Comparison of ENCODE assay signal across 8 cellular contexts in genomic region chr2:190468354-190468753, GRCh38.
A peak's percentile ranks its signal among the peaks of the same experiment; 100 is the strongest.
DNase-seq lines count a peak whose midpoint lies in the region; ATAC-seq and TF ChIP-seq lines count a peak whose summit lies in the region.
"Not testable (repeated sequence)": the region's sequence is repeated elsewhere in the genome, so short reads cannot be mapped to it uniquely, and the experiment has no call there.

No MANE protein-coding gene starts in this region.

- not testable (repeated sequence) for H3K36me3 ChIP-seq in ACC112 (ENCODE audit: insufficient read depth, low read length); PC-3 (ENCODE audit: low read depth, low read length); suprapubic skin

- not testable (repeated sequence) for H3K9me2 ChIP-seq in PC-3 (replicated peaks; ENCODE audit: low read length)

- not testable (repeated sequence) for H3K9me3 ChIP-seq in PC-3 (ENCODE audit: low read length); suprapubic skin

- not testable (repeated sequence) for H3K27me3 Mint-ChIP-seq in activated naive CD8-positive, alpha-beta T cell; nephron progenitor cell (ENCODE audit: low read depth, poor library complexity)

- CTCF ChIA-PET in PC-3 (lab: Charles Lee): not testable (repeated sequence)

- not testable (repeated sequence) for H3K4me3 ChIP-seq in ACC112 (ENCODE audit: low read depth, low read length); PC-3 (ENCODE audit: low read length); suprapubic skin

- peaks cover 27% of the 10 kb centered on the region for H3K36me3 Mint-ChIP-seq in activated naive CD8-positive, alpha-beta T cell
- peaks cover 15% of the 10 kb centered on the region for H3K36me3 Mint-ChIP-seq in nephron progenitor cell (ENCODE audit: low read depth)

- not testable (repeated sequence) for H3F3A ChIP-seq in PC-3 (ENCODE audit: low read length, unreplicated experiment)

- H3K4me1 ChIP-seq in ACC112 (ENCODE audit: control insufficient read depth, insufficient read depth, low read length, unreplicated experiment): peaks cover 21% of the 10 kb centered on the region
- peaks cover 40% of the 10 kb centered on the region for H3K4me1 ChIP-seq in PC-3 (ENCODE audit: insufficient read depth, low read length)
- peaks cover 40% of the 10 kb centered on the region for H3K4me1 ChIP-seq in suprapubic skin

- not testable (repeated sequence) for BruUV-seq in PC-3 (replicated peaks; lab: Mats Ljungman, UMichigan)

- not testable (repeated sequence) for H3K9me3 Mint-ChIP-seq in activated naive CD8-positive, alpha-beta T cell (ENCODE audit: low read depth)
- peaks cover 26% of the 10 kb centered on the region for H3K9me3 Mint-ChIP-seq in nephron progenitor cell

- not testable (repeated sequence) for H3K4me3 Mint-ChIP-seq in activated naive CD8-positive, alpha-beta T cell; nephron progenitor cell

- peak overlapping the region; percentile 37; the same call in 1 of the 2 replicates for H3K4me2 ChIP-seq in PC-3 (ENCODE audit: low read length)

- H3K27ac Mint-ChIP-seq in activated naive CD8-positive, alpha-beta T cell: peak overlapping the region; percentile 54
- H3K27ac Mint-ChIP-seq in nephron progenitor cell: peak overlapping the region; percentile 55

- not testable (repeated sequence) for TF ChIP-seq POLR2A in suprapubic skin (IDR thresholded peaks at IDR 0.05)

- TF ChIP-seq CTCF in PC-3 (conservative IDR thresholded peaks at IDR 0.05; ENCODE audit: low read depth, low read length); nephron progenitor cell (IDR thresholded peaks at IDR 0.05); suprapubic skin (IDR thresholded peaks at IDR 0.05): not testable (repeated sequence)

- H3K79me2 ChIP-seq in ACC112 (ENCODE audit: control insufficient read depth, insufficient read depth, low read length, unreplicated experiment); PC-3 (ENCODE audit: low read length): not testable (repeated sequence)

- intact Hi-C loops in PC-3 (cut with micrococcal nuclease): loop anchor here (2.0 to 5.0 kb wide), 2 partner anchors 61 to 110 kb away; partner anchors contain the start of gene MFSD6

- DNase-seq in PC-3; nephron progenitor cell; suprapubic skin (ENCODE audit: low spot score in 2 of 2): not testable (repeated sequence)
- DNase-seq in iris pigment epithelial cell (ENCODE audit: low read depth): peak; percentile 27

- 76% methylated on average over 1 of the region's 1 CpG for WGBS in suprapubic skin

- H3K27ac ChIP-seq in ACC112 (ENCODE audit: low read depth, low read length): peak overlapping the region; percentile 87
- H3K27ac ChIP-seq in PC-3 (ENCODE audit: low read length): peak overlapping the region; percentile 89
- peak overlapping the region; percentile 83 for H3K27ac ChIP-seq in cingulate gyrus (ENCODE audit: low read depth, low read length)
- H3K27ac ChIP-seq in suprapubic skin: peak overlapping the region; percentile 88

- H3K27me3 ChIP-seq in ACC112 (ENCODE audit: insufficient read depth, low read length); PC-3 (ENCODE audit: low read length); suprapubic skin: not testable (repeated sequence)

- POLR2A ChIA-PET in PC-3 (lab: Charles Lee; ENCODE audit: unreplicated experiment): not testable (repeated sequence)

- peak; percentile 2 for ATAC-seq in GM18868 (IDR thresholded peaks at IDR 0.05; ENCODE audit: unreplicated experiment)
- not testable (repeated sequence) for ATAC-seq in PC-3

- not testable (repeated sequence) for H2AFZ ChIP-seq in ACC112 (ENCODE audit: low read length, unreplicated experiment); PC-3 (ENCODE audit: low read length)

- not testable (repeated sequence) for H4K20me1 ChIP-seq in PC-3 (ENCODE audit: low read length)

- not testable (repeated sequence) for TF ChIP-seq EP300 in suprapubic skin (IDR thresholded peaks at IDR 0.05)

- peaks cover 66% of the 10 kb centered on the region for H3K4me1 Mint-ChIP-seq in activated naive CD8-positive, alpha-beta T cell (ENCODE audit: low read depth)
- peaks cover 29% of the 10 kb centered on the region for H3K4me1 Mint-ChIP-seq in nephron progenitor cell

- H3K9ac ChIP-seq in PC-3 (ENCODE audit: low read length): peak overlapping the region; percentile 23; the same call in 1 of the 2 replicates
